Comparison of ENCODE assay signal across 8 cellular contexts in the genomic region with DNA sequence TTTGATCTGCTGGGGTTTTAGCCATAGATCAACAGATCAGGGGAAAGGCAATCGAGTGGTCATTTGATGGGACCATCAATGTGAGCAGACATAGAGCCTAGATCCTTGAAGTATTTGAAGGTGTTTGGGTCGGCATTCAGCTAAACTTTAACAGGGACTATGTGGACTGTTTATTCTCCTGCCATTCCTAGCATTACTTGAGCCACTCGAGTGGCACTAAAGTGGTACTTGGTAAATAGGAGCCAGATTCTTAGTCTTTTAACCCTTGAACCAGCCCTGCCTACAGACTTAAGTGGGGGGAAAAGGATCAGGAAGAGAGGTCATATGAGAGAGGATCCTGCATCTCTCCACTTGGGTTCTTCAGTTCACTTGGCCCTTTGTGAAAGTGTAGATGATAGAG. TPM values are rescaled to one million over a fixed set of nuclear protein-coding genes. Genes with fewer than 3 reads are reported as not detected.
A peak's percentile ranks its signal among the peaks of the same experiment; 100 is the strongest.
DNase-seq lines count a peak whose midpoint lies in the region; ATAC-seq and TF ChIP-seq lines count a peak whose summit lies in the region.
"Had no signal": no experiment of that assay in that cellular context is flagged by ENCODE, and none has a peak within 500 bp of the region (broad histone marks: within the 10 kb centered on the region; RNA-seq: fewer than 3 reads in every experiment).

No MANE protein-coding gene starts in this region.

- H3K4me3 ChIP-seq in GM08714 (ENCODE audit: low read length) (peak overlapping the region; percentile 48; the same call in 1 of the 2 replicates), OCI-LY7 (ENCODE audit: low read depth, low read length, poor library complexity, severe bottlenecking) (peak overlapping the region; percentile 34), skeletal muscle tissue (ENCODE audit: low read length in 3 of 3) (peak overlapping the region in 1 of 3 donors; percentile 30)

- H3K36me3 ChIP-seq in OCI-LY7 (ENCODE audit: insufficient read depth, low read length) = peaks cover 46% of the 10 kb centered on the region
- H3K36me3 ChIP-seq in skeletal muscle tissue (ENCODE audit: control insufficient read depth in 3 of 3, insufficient read depth in 3 of 3, low read length in 3 of 3) = no peaks in the 10 kb centered on the region

- POLR2A ChIA-PET in OCI-LY7 (lab: Charles Lee) = interaction anchor here (1.4 to 3.7 kb wide), 2 partner anchors 9 to 18 kb away, joined by 3 to 23 read pairs; no protein-coding TSS in a partner anchor

- H3K79me2 ChIP-seq in OCI-LY7 (ENCODE audit: insufficient read depth, low read depth, low read length) = peaks cover 83% of the 10 kb centered on the region

- H3K9me2 ChIP-seq in OCI-LY7 (ENCODE audit: insufficient read depth, low read length) = no peaks in the 10 kb centered on the region

- intact Hi-C loops in OCI-LY7 (cut with micrococcal nuclease; ENCODE audit: unreplicated experiment) = no loop called here

- H3K27ac ChIP-seq in OCI-LY7 (ENCODE audit: low read depth, low read length, poor library complexity, severe bottlenecking) (no peak overlapping the region), epithelial cell of prostate (peak overlapping the region; percentile 96), skeletal muscle tissue (ENCODE audit: low read depth, low read length) (peak overlapping the region; percentile 75)

- peak overlapping the region in 1 of 3 donors; percentile 32 for H3K9ac ChIP-seq in skeletal muscle tissue (ENCODE audit: low read depth in 1 of 3, low read length in 3 of 3)

- 0 out of 2 replicates have a peak, but pooled peaks cover 5% of the 10 kb centered on the region for H4K20me1 ChIP-seq in OCI-LY7 (ENCODE audit: insufficient read depth, low read length)

- no peak for ATAC-seq in HG03378 (IDR thresholded peaks at IDR 0.05; ENCODE audit: unreplicated experiment)

- H3K9me3 ChIP-seq in OCI-LY7 (ENCODE audit: low read length) (no peaks in the 10 kb centered on the region), skeletal muscle tissue (ENCODE audit: control insufficient read depth in 3 of 3, low read length in 3 of 3) (no peaks in the 10 kb centered on the region)

- H3K27me3 ChIP-seq in skeletal muscle tissue (ENCODE audit: control insufficient read depth in 3 of 3, insufficient read depth in 3 of 3, low read length in 3 of 3) = no peaks in the 10 kb centered on the region

- BruUV-seq in OCI-LY7 (replicated peaks; lab: Mats Ljungman, UMichigan) = no TSS peak

- H3K4me2 ChIP-seq in OCI-LY7 (ENCODE audit: low read length) = peak overlapping the region; percentile 57

- no peak for TF ChIP-seq CTCF in OCI-LY7 (conservative IDR thresholded peaks at IDR 0.05; ENCODE audit: low read length)

- H3K4me1 ChIP-seq in OCI-LY7 (ENCODE audit: insufficient read depth, low read length, poor library complexity, severe bottlenecking) (peaks cover 54% of the 10 kb centered on the region), skeletal muscle tissue (ENCODE audit: control insufficient read depth in 3 of 3, insufficient read depth in 3 of 3, low read length in 3 of 3) (peaks cover 33 to 48% (median 34%) of the 10 kb centered on the region in 3 donors)

- no peak overlapping the region for H2AFZ ChIP-seq in OCI-LY7 (ENCODE audit: low read length)

- DNase-seq in OCI-LY7 (ENCODE audit: low spot score) = no peak
- no peak for DNase-seq in epithelial cell of prostate (ENCODE audit: low read depth, low spot score)
- no peak for DNase-seq in NCI-H2107 treated with DMSO at 0.1 percent for 48 hours (lab: John Stamatoyannopoulos, UW; ENCODE audit: unreplicated experiment)
- no peak for DNase-seq in LoVo (ENCODE audit: low spot score)
- DNase-seq: endodermal cell had no signal

- CTCF ChIA-PET in OCI-LY7 (lab: Charles Lee; ENCODE audit: unreplicated experiment) = no interaction called here

RNA-seq across cellular contexts. Expression of a gene that starts 3.8 kb away (rescaled TPM):
- total RNA-seq in OCI-LY7 (2014; rRNA removed; shearing (Covaris generic)) = 95.1 and 95.8 TPM in 2 replicates
- total RNA-seq in OCI-LY7 (2022) (143 and 145 TPM in 2 replicates), skeletal muscle tissue (57.9 TPM)
